In genomic region chr15:34514251-34514760, GRCh38 we compare ENCODE assay signal across 9 cellular contexts.
DNase-seq lines count a peak whose midpoint lies in the region; ATAC-seq and TF ChIP-seq lines count a peak whose summit lies in the region.
"Had no signal": no experiment of that assay in that cellular context is flagged by ENCODE, and none has a peak within 500 bp of the region (broad histone marks: within the 10 kb centered on the region; RNA-seq: fewer than 3 reads in every experiment).

No MANE protein-coding gene starts in this region.

- peak overlapping the region; percentile 69 for H2AFZ ChIP-seq in neural progenitor cell (replicated peaks)

- no peaks in the 10 kb centered on the region for H3K9me3 ChIP-seq in neural progenitor cell (ENCODE audit: low read depth)

- H3K4me1 ChIP-seq in neural progenitor cell: no peaks in the 10 kb centered on the region

- peaks cover 3% of the 10 kb centered on the region for H3F3A ChIP-seq in neural progenitor cell (ENCODE audit: low read depth)

- CTCF ChIA-PET in activated CD4-positive, alpha-beta T cell treated with anti-CD3 and anti-CD28 coated beads for 36 hours (lab: Charles Lee): interaction anchor here (0.9 kb wide), 1 partner anchor 218 kb away, joined by 3 read pairs; no protein-coding TSS in a partner anchor

- peak overlapping the region; percentile 92 for H3K4me2 ChIP-seq in neural progenitor cell

- H3K9ac ChIP-seq in neural progenitor cell: no peak overlapping the region

- POLR2A ChIA-PET in activated CD4-positive, alpha-beta T cell treated with anti-CD3 and anti-CD28 coated beads for 36 hours (lab: Charles Lee): no interaction called here

- no peak overlapping the region for H3K27ac Mint-ChIP-seq in activated CD4-positive, alpha-beta T cell treated with anti-CD3 and anti-CD28 coated beads for 36 hours
- H3K27ac Mint-ChIP-seq in neural progenitor cell: no peak overlapping the region

- H3K36me3 Mint-ChIP-seq in activated CD4-positive, alpha-beta T cell treated with anti-CD3 and anti-CD28 coated beads for 36 hours (ENCODE audit: low read depth): no peaks in the 10 kb centered on the region
- no peaks in the 10 kb centered on the region for H3K36me3 Mint-ChIP-seq in neural progenitor cell

- H3K79me2 ChIP-seq in neural progenitor cell (ENCODE audit: low read depth): no peaks in the 10 kb centered on the region

- H3K4me3 Mint-ChIP-seq in activated CD4-positive, alpha-beta T cell treated with anti-CD3 and anti-CD28 coated beads for 36 hours: peak overlapping the region; percentile 71
- H3K4me3 Mint-ChIP-seq in neural progenitor cell: peak overlapping the region; percentile 89

- H4K20me1 ChIP-seq in neural progenitor cell (ENCODE audit: low read depth): peaks cover 4% of the 10 kb centered on the region

- intact Hi-C loops in activated CD4-positive, alpha-beta T cell treated with anti-CD3 and anti-CD28 coated beads for 36 hours (cut with DNase I, micrococcal nuclease): loop anchor here in 1 of 2 experiments (2.0 kb wide), 1 partner anchor 74 kb away; no protein-coding TSS in a partner anchor

- no peaks in the 10 kb centered on the region for H3K9me3 Mint-ChIP-seq in activated CD4-positive, alpha-beta T cell treated with anti-CD3 and anti-CD28 coated beads for 36 hours (ENCODE audit: low read depth)
- H3K9me3 Mint-ChIP-seq in neural progenitor cell: no peaks in the 10 kb centered on the region

- no peaks in the 10 kb centered on the region for H3K36me3 ChIP-seq in neural progenitor cell

- H3K4me1 Mint-ChIP-seq in activated CD4-positive, alpha-beta T cell treated with anti-CD3 and anti-CD28 coated beads for 36 hours: peaks cover 11% of the 10 kb centered on the region
- peaks cover 14% of the 10 kb centered on the region for H3K4me1 Mint-ChIP-seq in neural progenitor cell

- no peak for TF ChIP-seq CTCF in neural progenitor cell (IDR thresholded peaks at IDR 0.05)

- no peak overlapping the region for H3K27ac ChIP-seq in neural progenitor cell
- H3K27ac ChIP-seq: epithelial cell of prostate had no signal

- peak; percentile 39 for DNase-seq in activated CD4-positive, alpha-beta T cell treated with anti-CD3 and anti-CD28 coated beads for 36 hours
- no peak for DNase-seq in activated CD4-positive, alpha-beta T cell treated with anti-CD3 and anti-CD28 coated beads for 4 hours
- DNase-seq in activated CD8-positive, alpha-beta memory T cell treated with anti-CD3 and anti-CD28 coated beads for 24 hours: peak; percentile 75
- DNase-seq in fibroblast of the conjunctiva (ENCODE audit: low read depth) (peak; percentile 6), neural progenitor cell (ENCODE audit: low spot score) (peak; percentile 64), NCI-H2081 (lab: John Stamatoyannopoulos, UW) (no peak)

- H3K27me3 ChIP-seq in neural progenitor cell: peaks cover 85% of the 10 kb centered on the region

- H3K27me3 Mint-ChIP-seq in activated CD4-positive, alpha-beta T cell treated with anti-CD3 and anti-CD28 coated beads for 36 hours: peaks cover 51% of the 10 kb centered on the region
- peaks cover 15% of the 10 kb centered on the region for H3K27me3 Mint-ChIP-seq in neural progenitor cell (ENCODE audit: insufficient read depth, low read depth)

- H3K4me3 ChIP-seq in neural progenitor cell: peak overlapping the region; percentile 71

- peak; percentile 52 for ATAC-seq in activated CD4-positive, alpha-beta T cell treated with anti-CD3 and anti-CD28 coated beads for 36 hours
- ATAC-seq in HG03095 (IDR thresholded peaks at IDR 0.05; ENCODE audit: unreplicated experiment) (peak; percentile 55), GM18520 (IDR thresholded peaks at IDR 0.05; ENCODE audit: unreplicated experiment) (no peak)

Comparison
In these comparisons a context has a peak if more than half of its experiments do, and no peak if none do; other contexts are left out.
1. DNase-seq: peak in activated CD4-positive, alpha-beta T cell treated with anti-CD3 and anti-CD28 coated beads for 36 hours (single experiment), activated CD8-positive, alpha-beta memory T cell treated with anti-CD3 and anti-CD28 coated beads for 24 hours (single experiment), fibroblast of the conjunctiva (single experiment) and neural progenitor cell (single experiment); none in activated CD4-positive, alpha-beta T cell treated with anti-CD3 and anti-CD28 coated beads for 4 hours (0 of 2) and NCI-H2081 (0 of 2).